Comparison of ENCODE assay signal across 1 cellular context in genomic region chr3:103813955-103814354, GRCh38.
TF ChIP-seq lines count a peak whose summit lies in the region.

No MANE protein-coding gene starts in this region.

TF ChIP-seq in GM23338, 12 proteins besides CTCF, POLR2A, EP300 and RAD21 (continued from another document):
- TF ChIP-seq, protein P1, sequence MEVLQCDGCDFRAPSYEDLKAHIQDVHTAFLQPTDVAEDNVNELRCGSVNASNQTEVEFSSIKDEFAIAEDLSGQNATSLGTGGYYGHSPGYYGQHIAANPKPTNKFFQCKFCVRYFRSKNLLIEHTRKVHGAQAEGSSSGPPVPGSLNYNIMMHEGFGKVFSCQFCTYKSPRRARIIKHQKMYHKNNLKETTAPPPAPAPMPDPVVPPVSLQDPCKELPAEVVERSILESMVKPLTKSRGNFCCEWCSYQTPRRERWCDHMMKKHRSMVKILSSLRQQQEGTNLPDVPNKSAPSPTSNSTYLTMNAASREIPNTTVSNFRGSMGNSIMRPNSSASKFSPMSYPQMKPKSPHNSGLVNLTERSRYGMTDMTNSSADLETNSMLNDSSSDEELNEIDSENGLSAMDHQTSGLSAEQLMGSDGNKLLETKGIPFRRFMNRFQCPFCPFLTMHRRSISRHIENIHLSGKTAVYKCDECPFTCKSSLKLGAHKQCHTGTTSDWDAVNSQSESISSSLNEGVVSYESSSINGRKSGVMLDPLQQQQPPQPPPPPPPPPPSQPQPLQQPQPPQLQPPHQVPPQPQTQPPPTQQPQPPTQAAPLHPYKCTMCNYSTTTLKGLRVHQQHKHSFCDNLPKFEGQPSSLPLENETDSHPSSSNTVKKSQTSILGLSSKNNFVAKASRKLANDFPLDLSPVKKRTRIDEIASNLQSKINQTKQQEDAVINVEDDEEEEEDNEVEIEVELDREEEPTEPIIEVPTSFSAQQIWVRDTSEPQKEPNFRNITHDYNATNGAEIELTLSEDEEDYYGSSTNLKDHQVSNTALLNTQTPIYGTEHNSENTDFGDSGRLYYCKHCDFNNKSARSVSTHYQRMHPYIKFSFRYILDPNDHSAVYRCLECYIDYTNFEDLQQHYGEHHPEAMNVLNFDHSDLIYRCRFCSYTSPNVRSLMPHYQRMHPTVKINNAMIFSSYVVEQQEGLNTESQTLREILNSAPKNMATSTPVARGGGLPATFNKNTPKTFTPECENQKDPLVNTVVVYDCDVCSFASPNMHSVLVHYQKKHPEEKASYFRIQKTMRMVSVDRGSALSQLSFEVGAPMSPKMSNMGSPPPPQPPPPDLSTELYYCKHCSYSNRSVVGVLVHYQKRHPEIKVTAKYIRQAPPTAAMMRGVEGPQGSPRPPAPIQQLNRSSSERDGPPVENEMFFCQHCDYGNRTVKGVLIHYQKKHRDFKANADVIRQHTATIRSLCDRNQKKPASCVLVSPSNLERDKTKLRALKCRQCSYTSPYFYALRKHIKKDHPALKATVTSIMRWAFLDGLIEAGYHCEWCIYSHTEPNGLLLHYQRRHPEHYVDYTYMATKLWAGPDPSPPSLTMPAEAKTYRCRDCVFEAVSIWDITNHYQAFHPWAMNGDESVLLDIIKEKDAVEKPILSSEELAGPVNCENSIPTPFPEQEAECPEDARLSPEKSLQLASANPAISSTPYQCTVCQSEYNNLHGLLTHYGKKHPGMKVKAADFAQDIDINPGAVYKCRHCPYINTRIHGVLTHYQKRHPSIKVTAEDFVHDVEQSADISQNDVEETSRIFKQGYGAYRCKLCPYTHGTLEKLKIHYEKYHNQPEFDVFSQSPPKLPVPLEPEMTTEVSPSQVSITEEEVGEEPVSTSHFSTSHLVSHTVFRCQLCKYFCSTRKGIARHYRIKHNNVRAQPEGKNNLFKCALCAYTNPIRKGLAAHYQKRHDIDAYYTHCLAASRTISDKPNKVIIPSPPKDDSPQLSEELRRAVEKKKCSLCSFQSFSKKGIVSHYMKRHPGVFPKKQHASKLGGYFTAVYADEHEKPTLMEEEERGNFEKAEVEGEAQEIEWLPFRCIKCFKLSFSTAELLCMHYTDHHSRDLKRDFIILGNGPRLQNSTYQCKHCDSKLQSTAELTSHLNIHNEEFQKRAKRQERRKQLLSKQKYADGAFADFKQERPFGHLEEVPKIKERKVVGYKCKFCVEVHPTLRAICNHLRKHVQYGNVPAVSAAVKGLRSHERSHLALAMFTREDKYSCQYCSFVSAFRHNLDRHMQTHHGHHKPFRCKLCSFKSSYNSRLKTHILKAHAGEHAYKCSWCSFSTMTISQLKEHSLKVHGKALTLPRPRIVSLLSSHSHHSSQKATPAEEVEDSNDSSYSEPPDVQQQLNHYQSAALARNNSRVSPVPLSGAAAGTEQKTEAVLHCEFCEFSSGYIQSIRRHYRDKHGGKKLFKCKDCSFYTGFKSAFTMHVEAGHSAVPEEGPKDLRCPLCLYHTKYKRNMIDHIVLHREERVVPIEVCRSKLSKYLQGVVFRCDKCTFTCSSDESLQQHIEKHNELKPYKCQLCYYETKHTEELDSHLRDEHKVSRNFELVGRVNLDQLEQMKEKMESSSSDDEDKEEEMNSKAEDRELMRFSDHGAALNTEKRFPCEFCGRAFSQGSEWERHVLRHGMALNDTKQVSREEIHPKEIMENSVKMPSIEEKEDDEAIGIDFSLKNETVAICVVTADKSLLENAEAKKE (CRISPR knock-in tag; IDR thresholded peaks at IDR 0.05), result no peak
- TF ChIP-seq NANOG (IDR thresholded peaks at IDR 0.05; ENCODE audit: borderline replicate concordance), result no peak
